Comparison of ENCODE assay signal across 14 cellular contexts in the genomic region with DNA sequence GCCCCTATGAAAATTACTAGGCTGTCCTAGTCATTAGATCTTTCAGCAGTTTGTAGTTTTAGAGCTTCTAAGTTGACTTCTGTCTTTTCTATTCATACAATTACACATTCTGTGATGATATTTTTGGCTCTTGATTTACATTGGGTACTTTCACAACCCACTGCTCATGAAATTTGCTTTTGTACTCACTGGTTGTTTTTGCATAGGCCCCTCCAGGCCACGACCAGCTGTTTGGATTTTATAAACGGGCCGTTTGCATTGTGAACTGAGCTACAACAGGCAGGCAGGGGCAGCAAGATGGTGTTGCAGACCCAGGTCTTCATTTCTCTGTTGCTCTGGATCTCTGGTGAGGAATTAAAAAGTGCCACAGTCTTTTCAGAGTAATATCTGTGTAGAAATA.
DNase-seq lines count a peak whose midpoint lies in the region; ATAC-seq and TF ChIP-seq lines count a peak whose summit lies in the region.
"Had no signal": no experiment of that assay in that cellular context is flagged by ENCODE, and none has a peak within 500 bp of the region (broad histone marks: within the 10 kb centered on the region; RNA-seq: fewer than 3 reads in every experiment).

No MANE protein-coding gene starts in this region.

- peak overlapping the region; percentile 75 for H3K4me2 ChIP-seq in BLaER1

- H3K27me3 ChIP-seq in BLaER1 (no peaks in the 10 kb centered on the region), spleen (replicated peaks in 1 of 7) (no peaks in the 10 kb centered on the region), breast epithelium (no peaks in the 10 kb centered on the region)
- H3K27me3 ChIP-seq: tibial nerve had no signal

- TF ChIP-seq CTCF in spleen (IDR thresholded peaks at IDR 0.05 in 8 of 11, conservative IDR thresholded peaks at IDR 0.05 in 3 of 11) (no peak), breast epithelium (IDR thresholded peaks at IDR 0.05) (no peak)

- intact Hi-C loops in spleen (cut with DNase I; ENCODE audit: low total_unique reads) (loop anchor here (10.0 kb wide), 1 partner anchor 150 kb away; no protein-coding TSS in a partner anchor), breast epithelium (cut with DNase I; ENCODE audit: low total_unique reads) (no loop called here)

- H3K36me3 ChIP-seq in BLaER1 (no peaks in the 10 kb centered on the region), spleen (no peaks in the 10 kb centered on the region), breast epithelium (no peaks in the 10 kb centered on the region)
- H3K36me3 ChIP-seq: tibial nerve had no signal

- H3K9ac ChIP-seq in BLaER1 = no peak overlapping the region

- H3K27ac ChIP-seq in BLaER1 = peak overlapping the region; percentile 62; the same call in 1 of the 2 replicates
- peak overlapping the region in 3 of 8 donors; percentile 46 to 71 (median 56) for H3K27ac ChIP-seq in spleen
- H3K27ac ChIP-seq in breast epithelium = no peak overlapping the region
- H3K27ac ChIP-seq: tibial nerve had no signal

- no peaks in the 10 kb centered on the region for H3K9me3 ChIP-seq in BLaER1
- H3K9me3 ChIP-seq in spleen = peaks cover 0 to 6% (median 0%) of the 10 kb centered on the region in 8 donors
- no peaks in the 10 kb centered on the region for H3K9me3 ChIP-seq in breast epithelium
- H3K9me3 ChIP-seq: mucosa of descending colon, tibial nerve had no signal

- peaks cover 23% of the 10 kb centered on the region for H3K4me1 ChIP-seq in BLaER1
- H3K4me1 ChIP-seq in spleen = peaks cover 0 to 28% (median 13%) of the 10 kb centered on the region in 6 donors
- H3K4me1 ChIP-seq in breast epithelium = no peaks in the 10 kb centered on the region

- DNase-seq in KBM-7 = no peak
- DNase-seq in DMS53 treated with DMSO at 0.1 percent for 48 hours (lab: John Stamatoyannopoulos, UW; ENCODE audit: unreplicated experiment) = no peak
- no peak for DNase-seq in spleen
- DNase-seq in breast epithelium (ENCODE audit: low spot score in 2 of 2) = no peak
- DNase-seq: activated naive CD4-positive, alpha-beta T cell treated with anti-CD3 and anti-CD28 coated beads, Interleukin-2, amount 10 ng/mL, durations not matched to agents 7 days and 5 days; mucosa of descending colon; NCI-H187 treated with DMSO at 0.1 percent for 48 hours; stimulated activated CD4-positive, alpha-beta T cell treated with anti-CD3 and anti-CD28 coated beads, Interleukin-15, amount 100 ng/mL, for 24 hours; T-helper 9 cell had no signal

- TF ChIP-seq POLR2A in spleen (IDR thresholded peaks at IDR 0.05) (no peak), breast epithelium (IDR thresholded peaks at IDR 0.05) (no peak)

- H4K20me1 ChIP-seq in BLaER1 = no peaks in the 10 kb centered on the region

- in situ Hi-C loops in KBM-7 (cut with MboI; ENCODE audit: low pct_unique_long_range_greater_than_20kb, low sequenced_read_pairs) = no loop called here

- H3K4me3 ChIP-seq in BLaER1 (no peak overlapping the region), spleen (peak overlapping the region in 1 of 8 donors; percentile 41), breast epithelium (no peak overlapping the region)
- H3K4me3 ChIP-seq: mucosa of descending colon, tibial nerve had no signal

- WGBS in spleen, 5 donors = 31 to 49% (median 37%) methylated on average over 3 of the region's 3 CpGs

- peak; percentile 67 for ATAC-seq in GM19351 (IDR thresholded peaks at IDR 0.05; ENCODE audit: unreplicated experiment)
- ATAC-seq in HG02623 (IDR thresholded peaks at IDR 0.05; ENCODE audit: unreplicated experiment) = peak; percentile 80
- peak; percentile 68 for ATAC-seq in HG03460 (IDR thresholded peaks at IDR 0.05; ENCODE audit: unreplicated experiment)
- ATAC-seq: mucosa of descending colon had no signal
